Comparison of ENCODE assay signal across 8 cellular contexts in genomic region chr2:71530246-71530986, GRCh38.
DNase-seq lines count a peak whose midpoint lies in the region; ATAC-seq, FAIRE-seq and TF ChIP-seq lines count a peak whose summit lies in the region.

No MANE protein-coding gene starts in this region.

- intact Hi-C loops in HepG2 (cut with micrococcal nuclease; ENCODE audit: unreplicated experiment), result no loop called here

- no peaks in the 10 kb centered on the region for H3K79me2 ChIP-seq in HepG2 (ENCODE audit: insufficient read depth, low read length)

- in situ Hi-C loops in HepG2 (cut with HindIII; ENCODE audit: extremely low pct_ligation_motif_present, low pct_unique_long_range_greater_than_20kb), result loop anchor here (25.0 kb wide), 2 partner anchors 1207 to 1332 kb away; no protein-coding TSS in a partner anchor

- TF ChIP-seq EP300 in HepG2 (IDR thresholded peaks at IDR 0.05; ENCODE audit: low read depth in 2 of 2, low read length in 2 of 2) (no peak), HepG2 (CRISPR knock-in tag; IDR thresholded peaks at IDR 0.05; ENCODE audit: borderline replicate concordance) (no peak)

- peak; percentile 12 for DNase-seq in SHP77 (lab: John Stamatoyannopoulos, UW)
- no peak for DNase-seq in SHP77 treated with DMSO at 0.1 percent for 48 hours (lab: John Stamatoyannopoulos, UW)
- peak; percentile 46 for DNase-seq in NT2/D1 (ENCODE audit: low read depth, low spot score)
- DNase-seq in cerebellar cortex (ENCODE audit: low spot score), result peak; percentile 49
- peak; percentile 48 for DNase-seq in HepG2 (ENCODE audit: low spot score)

- 73% methylated on average over 13 of the region's 13 CpGs for WGBS in HepG2 (ENCODE audit: low lambda C conversion rate)

- TF ChIP-seq POLR2A in HepG2 (IDR thresholded peaks at IDR 0.05; ENCODE audit: insufficient read depth in 1 of 2, low read depth in 2 of 2, low read length in 2 of 2), result no peak

- H3K27me3 ChIP-seq in NT2/D1 (ENCODE audit: insufficient read depth, insufficient read length) (no peaks in the 10 kb centered on the region), HepG2 (ENCODE audit: control insufficient read depth in 1 of 2, insufficient read depth in 2 of 2, low read length in 2 of 2) (peaks cover 0 to 34% of the 10 kb centered on the region in 2 experiments; a peak in 4 of 5 replicates)

- POLR2A ChIA-PET in HepG2 (lab: Yijun Ruan, JAX), result no interaction called here

- peak; percentile 51; the same call in 1 of the 2 replicates for TF ChIP-seq RAD21 in HepG2 (CRISPR knock-in tag; IDR thresholded peaks at IDR 0.05)

- BruUV-seq in HepG2 (replicated peaks; lab: Mats Ljungman, UMichigan), result no TSS peak

- ATAC-seq in HG02642 (IDR thresholded peaks at IDR 0.05; ENCODE audit: poor library complexity, unreplicated experiment), result peak; percentile 55
- ATAC-seq in HepG2, result peak; percentile 52
- no peak for ATAC-seq in GM21447 (IDR thresholded peaks at IDR 0.05; ENCODE audit: unreplicated experiment)
- ATAC-seq in HG03432 (IDR thresholded peaks at IDR 0.05; ENCODE audit: unreplicated experiment), result no peak

- CTCF ChIA-PET in HepG2 (lab: Yijun Ruan, JAX; ENCODE audit: low intra/inter-chr PET ratio, low total read pairs), result interaction anchor here (1.1 to 1.4 kb wide), 2 partner anchors 15 to 268 kb away, joined by 3 to 4 read pairs; no protein-coding TSS in a partner anchor

- FAIRE-seq in HepG2 (lab: Jason Lieb, UNC), result peak; percentile 90

- H3K4me2 ChIP-seq in HepG2 (ENCODE audit: low read depth, low read length), result no peak overlapping the region

- no peaks in the 10 kb centered on the region for H3K9me3 ChIP-seq in NT2/D1 (ENCODE audit: insufficient read depth, low read length)
- H3K9me3 ChIP-seq in HepG2 (ENCODE audit: low read length), result no peaks in the 10 kb centered on the region

- H3K4me3 ChIP-seq in NT2/D1 (ENCODE audit: insufficient read length, low read depth) (no peak overlapping the region), HepG2 (replicated peaks in 1 of 3; ENCODE audit: insufficient read depth in 1 of 3, low read depth in 2 of 3, low read length in 3 of 3) (no peak overlapping the region)

- TF ChIP-seq CTCF in HepG2 (CRISPR knock-in tag; IDR thresholded peaks at IDR 0.05), result peak; percentile 67

- no peak overlapping the region for H3K27ac ChIP-seq in HepG2 (ENCODE audit: extremely low read length, insufficient read depth, low read length)

- no peaks in the 10 kb centered on the region for H4K20me1 ChIP-seq in HepG2 (ENCODE audit: insufficient read depth, low read length)

- H3K4me1 ChIP-seq in NT2/D1 (ENCODE audit: insufficient read depth, insufficient read length), result peaks cover 3% of the 10 kb centered on the region
- H3K4me1 ChIP-seq in HepG2 (ENCODE audit: insufficient read depth, low read length), result peaks cover 15% of the 10 kb centered on the region

- H3K36me3 ChIP-seq in NT2/D1 (ENCODE audit: insufficient read depth, insufficient read length, low read length), result peaks cover 2% of the 10 kb centered on the region
- H3K36me3 ChIP-seq in HepG2 (replicated peaks in 1 of 2; ENCODE audit: control insufficient read depth in 1 of 2, insufficient read depth in 2 of 2, low read length in 2 of 2), result no peaks in the 10 kb centered on the region

- H3K9ac ChIP-seq in NT2/D1 (ENCODE audit: insufficient read length, low read depth) (no peak overlapping the region), HepG2 (ENCODE audit: insufficient read depth, low read depth, low read length) (no peak overlapping the region)

- H2AFZ ChIP-seq in HepG2 (ENCODE audit: low read length), result no peak overlapping the region

TF ChIP-seq in HepG2, 621 proteins besides CTCF, POLR2A, EP300 and RAD21:
- TF ChIP-seq HDAC1 (CRISPR knock-in tag; IDR thresholded peaks at IDR 0.05) (no peak), STAG1 (CRISPR knock-in tag; IDR thresholded peaks at IDR 0.05) (peak; percentile 75), SMC3 (IDR thresholded peaks at IDR 0.05; ENCODE audit: low read length) (peak; percentile 59), HHEX (CRISPR knock-in tag; IDR thresholded peaks at IDR 0.05) (0 out of 2 replicates have a peak, but pooled peaks have one; percentile 19), RXRB (CRISPR knock-in tag; IDR thresholded peaks at IDR 0.05; ENCODE audit: borderline replicate concordance) (no peak), CBX5 (CRISPR knock-in tag; IDR thresholded peaks at IDR 0.05; ENCODE audit: borderline replicate concordance) (0 out of 2 replicates have a peak, but pooled peaks have one; percentile 27)

Comparison
In these comparisons a context has a peak if more than half of its experiments do, and no peak if none do; other contexts are left out.
1. ATAC-seq: peak in HG02642 (single experiment) and HepG2 (single experiment); none in GM21447 (single experiment) and HG03432 (single experiment).